In the genomic region with DNA sequence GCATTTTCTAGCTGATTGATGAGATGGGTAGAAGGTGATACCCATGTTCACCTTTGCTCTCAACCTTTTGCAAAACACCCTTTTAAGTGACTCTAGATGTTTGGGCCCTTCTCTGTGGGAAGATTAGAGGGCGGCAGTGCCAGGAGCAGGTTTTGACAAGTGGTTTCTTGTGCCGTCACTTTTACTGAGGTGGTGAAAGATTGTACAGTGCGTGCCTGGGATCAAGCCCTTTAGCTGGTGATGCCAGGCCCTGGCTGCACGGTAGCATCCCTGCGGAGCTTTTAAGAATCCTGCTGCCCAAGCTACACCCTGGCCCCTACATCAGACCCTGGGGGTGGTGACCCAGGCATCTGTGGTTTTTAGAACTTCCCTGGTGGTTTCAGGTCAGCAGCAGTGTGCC, we compare ENCODE assay signal across 29 cellular contexts. TPM values are rescaled to one million over a fixed set of nuclear protein-coding genes. Genes with fewer than 3 reads are reported as not detected.
DNase-seq lines count a peak whose midpoint lies in the region; ATAC-seq, FAIRE-seq and TF ChIP-seq lines count a peak whose summit lies in the region.
"Had no signal": no experiment of that assay in that cellular context is flagged by ENCODE, and none has a peak within 500 bp of the region (broad histone marks: within the 10 kb centered on the region; RNA-seq: fewer than 3 reads in every experiment).

No MANE protein-coding gene starts in this region.

- DNase-seq in DMS79 treated with DMSO at 0.1 percent for 48 hours (lab: John Stamatoyannopoulos, UW): peak; percentile 25
- DNase-seq in DMS79 (lab: John Stamatoyannopoulos, UW): no peak
- DNase-seq in A549 (ENCODE audit: low read depth in 1 of 2, low spot score in 1 of 2): no peak
- DNase-seq in SJSA1 (ENCODE audit: low read depth in 1 of 2, low spot score in 2 of 2): no peak
- DNase-seq in GM10248 (ENCODE audit: extremely low spot score): no peak
- no peak for DNase-seq in CD1c-positive myeloid dendritic cell (ENCODE audit: extremely low spot score)
- DNase-seq in activated CD8-positive, alpha-beta T cell treated with anti-CD3 and anti-CD28 coated beads for 36 hours: no peak
- DNase-seq: ACHN; BE2C; CD4-positive, alpha-beta T cell; GF-D8; GOT3; HFFc6; Kasumi-1; MV-4-11; NCI-H1105; NCI-H1436 treated with DMSO at 0.1 percent for 48 hours; NCI-H187 treated with DMSO at 0.1 percent for 48 hours; NCI-H524; NCI-H748 treated with DMSO at 0.1 percent for 48 hours; NK-92 treated with Interleukin-12 subunit alpha and Interleukin-12 subunit beta, amount 100 ng/mL, for 24 hours; PC-9; SHP77 had no signal

- H3K4me1 Mint-ChIP-seq in activated CD8-positive, alpha-beta T cell treated with anti-CD3 and anti-CD28 coated beads for 36 hours (ENCODE audit: low read depth): no peaks in the 10 kb centered on the region

- H3K9me3 Mint-ChIP-seq in activated CD8-positive, alpha-beta T cell treated with anti-CD3 and anti-CD28 coated beads for 36 hours: no peaks in the 10 kb centered on the region
- H3K9me3 Mint-ChIP-seq: CD4-positive, alpha-beta T cell; HFFc6 had no signal

- TF ChIP-seq EP300 in A549 (IDR thresholded peaks at IDR 0.05): no peak

- TF ChIP-seq RAD21 in A549 (conservative IDR thresholded peaks at IDR 0.05 in 1 of 2, IDR thresholded peaks at IDR 0.05 in 1 of 2): no peak

- peaks cover 38% of the 10 kb centered on the region for H3K36me3 ChIP-seq in SJSA1
- H3K36me3 ChIP-seq: BE2C, HAP-1 had no signal

- H3K9me3 ChIP-seq in A549: no peaks in the 10 kb centered on the region
- no peaks in the 10 kb centered on the region for H3K9me3 ChIP-seq in SJSA1 (replicated peaks)
- H3K9me3 ChIP-seq: BE2C, HAP-1 had no signal

- H3K4me3 Mint-ChIP-seq in activated CD8-positive, alpha-beta T cell treated with anti-CD3 and anti-CD28 coated beads for 36 hours: no peak overlapping the region
- H3K4me3 Mint-ChIP-seq: CD4-positive, alpha-beta T cell; HFFc6 had no signal

- no peak overlapping the region for H3K27ac Mint-ChIP-seq in activated CD8-positive, alpha-beta T cell treated with anti-CD3 and anti-CD28 coated beads for 36 hours
- H3K27ac Mint-ChIP-seq: CD4-positive, alpha-beta T cell had no signal

- no peaks in the 10 kb centered on the region for H3K27me3 ChIP-seq in SJSA1 (replicated peaks)
- H3K27me3 ChIP-seq: BE2C had no signal

- no peak overlapping the region for H3K4me3 ChIP-seq in A549
- no peak overlapping the region for H3K4me3 ChIP-seq in SJSA1
- H3K4me3 ChIP-seq: HAP-1, K562, PC-9 had no signal

- H3K27me3 Mint-ChIP-seq in activated CD8-positive, alpha-beta T cell treated with anti-CD3 and anti-CD28 coated beads for 36 hours: no peaks in the 10 kb centered on the region

- H3K4me1 ChIP-seq in A549 (peaks cover 58% of the 10 kb centered on the region), SJSA1 (replicated peaks) (peaks cover 33% of the 10 kb centered on the region)
- H3K4me1 ChIP-seq: HAP-1 had no signal

- TF ChIP-seq CTCF in A549 (IDR thresholded peaks at IDR 0.05) (no peak), GM10248 (IDR thresholded peaks at IDR 0.05; ENCODE audit: control extremely low read depth, extremely low read depth, low read depth, missing control alignments) (no peak)
- no peak for TF ChIP-seq CTCF in activated CD8-positive, alpha-beta T cell treated with anti-CD3 and anti-CD28 coated beads for 36 hours (IDR thresholded peaks at IDR 0.05)

- TF ChIP-seq POLR2A in A549 (IDR thresholded peaks at IDR 0.05; ENCODE audit: low read length): no peak

- WGBS in A549 (ENCODE audit: missing lambda C conversion rate): 92% methylated on average over 2 of the region's 5 CpGs

- FAIRE-seq in A549 (lab: Jason Lieb, UNC): no peak
- FAIRE-seq: GM12892, HTR-8/SVneo, K562 had no signal

- POLR2A ChIA-PET in A549 (lab: Yijun Ruan, JAX) (no interaction called here), GM10248 (lab: Yijun Ruan, JAX) (no interaction called here)
- POLR2A ChIA-PET in activated CD8-positive, alpha-beta T cell treated with anti-CD3 and anti-CD28 coated beads for 36 hours (lab: Charles Lee): interaction anchor here (0.9 kb wide), 1 partner anchor 14 kb away, joined by 3 read pairs; no protein-coding TSS in a partner anchor

- peak overlapping the region; percentile 85 for H3K4me2 ChIP-seq in A549
- H3K4me2 ChIP-seq: PC-9 had no signal

- H3K36me3 Mint-ChIP-seq in activated CD8-positive, alpha-beta T cell treated with anti-CD3 and anti-CD28 coated beads for 36 hours (ENCODE audit: low read depth): no peaks in the 10 kb centered on the region

- CTCF ChIA-PET in A549 (lab: Yijun Ruan, JAX) (interaction anchor here (1.2 kb wide), 1 partner anchor 9 kb away, joined by 5 read pairs; no protein-coding TSS in a partner anchor), GM10248 (lab: Yijun Ruan, JAX) (interaction anchor here (1.0 kb wide), 1 partner anchor 9 kb away, joined by 3 read pairs; no protein-coding TSS in a partner anchor)
- CTCF ChIA-PET in activated CD8-positive, alpha-beta T cell treated with anti-CD3 and anti-CD28 coated beads for 36 hours (lab: Charles Lee): no interaction called here

- intact Hi-C loops in activated CD8-positive, alpha-beta T cell treated with anti-CD3 and anti-CD28 coated beads for 36 hours (cut with micrococcal nuclease): no loop called here

- peak overlapping the region; percentile 91 to 98 for H3K27ac ChIP-seq in A549
- H3K27ac ChIP-seq in SJSA1: peak overlapping the region; percentile 1; the same call in 1 of the 2 replicates
- H3K27ac ChIP-seq: 22Rv1, PC-9 had no signal

- ATAC-seq in A549: no peak
- peak; percentile 67 for ATAC-seq in esophagus mucosa
- ATAC-seq in activated CD8-positive, alpha-beta T cell treated with anti-CD3 and anti-CD28 coated beads for 36 hours: no peak
- ATAC-seq: K562 had no signal

TF ChIP-seq in A549, 52 proteins besides CTCF, POLR2A, EP300 and RAD21:
- no peak for TF ChIP-seq GATA3 (IDR thresholded peaks at IDR 0.05; ENCODE audit: borderline replicate concordance)
- TF ChIP-seq KDM1A (IDR thresholded peaks at IDR 0.05; ENCODE audit: low read depth): no peak
- TF ChIP-seq CBX2 (IDR thresholded peaks at IDR 0.05; ENCODE audit: borderline replicate concordance, low read depth): no peak
- no peak for TF ChIP-seq HOXA7 (CRISPR knock-in tag; IDR thresholded peaks at IDR 0.05)
- TF ChIP-seq, protein P1, sequence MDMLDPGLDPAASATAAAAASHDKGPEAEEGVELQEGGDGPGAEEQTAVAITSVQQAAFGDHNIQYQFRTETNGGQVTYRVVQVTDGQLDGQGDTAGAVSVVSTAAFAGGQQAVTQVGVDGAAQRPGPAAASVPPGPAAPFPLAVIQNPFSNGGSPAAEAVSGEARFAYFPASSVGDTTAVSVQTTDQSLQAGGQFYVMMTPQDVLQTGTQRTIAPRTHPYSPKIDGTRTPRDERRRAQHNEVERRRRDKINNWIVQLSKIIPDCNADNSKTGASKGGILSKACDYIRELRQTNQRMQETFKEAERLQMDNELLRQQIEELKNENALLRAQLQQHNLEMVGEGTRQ (IDR thresholded peaks at IDR 0.05): no peak
- TF ChIP-seq HDAC2 (IDR thresholded peaks at IDR 0.05): no peak
- no peak for TF ChIP-seq EHF (CRISPR knock-in tag; IDR thresholded peaks at IDR 0.05)
- no peak for TF ChIP-seq MAZ (IDR thresholded peaks at IDR 0.05; ENCODE audit: borderline replicate concordance, low read depth, low read length)
- no peak for TF ChIP-seq JUNB (IDR thresholded peaks at IDR 0.05)
- no peak for TF ChIP-seq HEYL (CRISPR knock-in tag; IDR thresholded peaks at IDR 0.05)
- no peak for TF ChIP-seq CHD4 (IDR thresholded peaks at IDR 0.05; ENCODE audit: borderline replicate concordance)
- no peak for TF ChIP-seq MYC (IDR thresholded peaks at IDR 0.05; ENCODE audit: borderline replicate concordance, low read length)
- no peak for TF ChIP-seq ZFP36 (IDR thresholded peaks at IDR 0.05; ENCODE audit: borderline replicate concordance, partially characterized antibody)
- no peak for TF ChIP-seq RNF2 (IDR thresholded peaks at IDR 0.05; ENCODE audit: borderline replicate concordance, low read depth)
- TF ChIP-seq JUN (IDR thresholded peaks at IDR 0.05): no peak
- TF ChIP-seq, protein P2, sequence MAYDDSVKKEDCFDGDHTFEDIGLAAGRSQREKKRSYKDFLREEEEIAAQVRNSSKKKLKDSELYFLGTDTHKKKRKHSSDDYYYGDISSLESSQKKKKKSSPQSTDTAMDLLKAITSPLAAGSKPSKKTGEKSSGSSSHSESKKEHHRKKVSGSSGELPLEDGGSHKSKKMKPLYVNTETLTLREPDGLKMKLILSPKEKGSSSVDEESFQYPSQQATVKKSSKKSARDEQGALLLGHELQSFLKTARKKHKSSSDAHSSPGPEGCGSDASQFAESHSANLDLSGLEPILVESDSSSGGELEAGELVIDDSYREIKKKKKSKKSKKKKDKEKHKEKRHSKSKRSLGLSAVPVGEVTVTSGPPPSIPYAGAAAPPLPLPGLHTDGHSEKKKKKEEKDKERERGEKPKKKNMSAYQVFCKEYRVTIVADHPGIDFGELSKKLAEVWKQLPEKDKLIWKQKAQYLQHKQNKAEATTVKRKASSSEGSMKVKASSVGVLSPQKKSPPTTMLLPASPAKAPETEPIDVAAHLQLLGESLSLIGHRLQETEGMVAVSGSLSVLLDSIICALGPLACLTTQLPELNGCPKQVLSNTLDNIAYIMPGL (CRISPR knock-in tag; IDR thresholded peaks at IDR 0.05; ENCODE audit: borderline replicate concordance): no peak
- TF ChIP-seq TP53 (CRISPR knock-in tag; IDR thresholded peaks at IDR 0.05): no peak
- TF ChIP-seq RCOR1 (IDR thresholded peaks at IDR 0.05; ENCODE audit: low read depth, low read length): no peak
TF ChIP-seq in A549: peak in this region for 0.

RNA-seq across cellular contexts. Expression of a gene that starts 29.1 kb away (rescaled TPM):
- polyA plus RNA-seq in A549 (2011; rRNA removed) (43.6 and 44.4 TPM in 2 replicates), A549 (2017; fragmentation: RNase III; extraction: RNeasy Plus Mini Kit Qiagen cat#74134 plus additional on column Dnase treatment) (48.6 to 56.0 TPM (median 49.6 TPM) in 3 replicates)
- polyA plus RNA-seq in A549 (2012; cell fraction: cytosol; rRNA removed): 37.2 and 44.0 TPM in 2 replicates
- polyA plus RNA-seq in A549 (2012; cell fraction: nucleus; rRNA removed): 153 and 157 TPM in 2 replicates
- 66.2 and 67.8 TPM in 2 replicates for polyA minus RNA-seq in A549 (2011; rRNA and poly(A)+ RNA removed)
- total RNA-seq in SJSA1 (2014; rRNA removed; shearing (Covaris generic)): 36.7 and 47.7 TPM in 2 replicates
- total RNA-seq in esophagus mucosa: 9.9 TPM
- total RNA-seq in activated CD8-positive, alpha-beta T cell treated with anti-CD3 and anti-CD28 coated beads for 36 hours: under 1 TPM; 0.25 to 0.52 TPM
